ENCODE assay signal across 11 cellular contexts in the genomic region with DNA sequence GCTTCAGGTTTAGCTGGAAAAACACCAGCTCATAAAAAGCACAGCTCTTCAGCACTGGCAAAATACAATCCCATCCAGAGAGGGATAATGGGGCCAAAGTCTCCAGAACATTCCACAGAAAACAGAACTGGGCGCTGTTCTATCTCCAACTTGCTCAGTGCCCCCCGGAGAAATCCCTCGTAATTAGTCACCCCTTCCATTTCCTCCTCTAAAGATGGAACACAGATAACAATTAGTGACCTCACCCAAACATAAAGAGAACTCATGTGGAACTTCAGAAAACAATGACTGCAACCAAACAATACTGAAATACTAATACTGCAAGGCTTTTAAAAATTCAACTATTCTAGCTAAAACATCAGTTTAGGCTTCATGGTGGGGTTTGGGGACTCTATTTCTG. TPM values are rescaled to one million over a fixed set of nuclear protein-coding genes. Genes with fewer than 3 reads are reported as not detected.
DNase-seq lines count a peak whose midpoint lies in the region; ATAC-seq, FAIRE-seq and TF ChIP-seq lines count a peak whose summit lies in the region.
"Had no signal": no experiment of that assay in that cellular context is flagged by ENCODE, and none has a peak within 500 bp of the region (broad histone marks: within the 10 kb centered on the region; RNA-seq: fewer than 3 reads in every experiment).

No MANE protein-coding gene starts in this region.

- ATAC-seq in heart left ventricle = peak in 3 of 4 donors; percentile 58 to 67 (median 67)
- ATAC-seq in GM19395 (IDR thresholded peaks at IDR 0.05; ENCODE audit: unreplicated experiment) = no peak
- ATAC-seq: stimulated activated naive B cell treated with anti-CD40 and anti-IgM and Interleukin-4, amounts not matched to agents 10 μg/mL and 1 μg/mL and 100 μg/mL, for 72 hours had no signal

- H3K4me3 ChIP-seq in heart left ventricle = no peak overlapping the region
- H3K4me3 ChIP-seq in WERI-Rb-1 (ENCODE audit: low read depth, low read length) = no peak overlapping the region
- H3K4me3 ChIP-seq in right atrium auricular region = no peak overlapping the region
- H3K4me3 ChIP-seq: skin epidermis had no signal

- TF ChIP-seq POLR2A in heart left ventricle (IDR thresholded peaks at IDR 0.05) (no peak), H54 (IDR thresholded peaks at IDR 0.05; ENCODE audit: low read depth, low read length) (no peak)

- H3K27me3 ChIP-seq in heart left ventricle = no peaks in the 10 kb centered on the region
- H3K27me3 ChIP-seq in WERI-Rb-1 (ENCODE audit: insufficient read depth, low read depth, severe bottlenecking) = no peaks in the 10 kb centered on the region
- no peaks in the 10 kb centered on the region for H3K27me3 ChIP-seq in right atrium auricular region

- H3K9me3 ChIP-seq in heart left ventricle (no peaks in the 10 kb centered on the region), WERI-Rb-1 (ENCODE audit: severe bottlenecking) (no peaks in the 10 kb centered on the region), right atrium auricular region (no peaks in the 10 kb centered on the region)

- H3K36me3 ChIP-seq in heart left ventricle = no peaks in the 10 kb centered on the region
- no peaks in the 10 kb centered on the region for H3K36me3 ChIP-seq in WERI-Rb-1
- no peaks in the 10 kb centered on the region for H3K36me3 ChIP-seq in right atrium auricular region

- H3K4me3 Mint-ChIP-seq in type B pancreatic cell = no peak overlapping the region
- H3K4me3 Mint-ChIP-seq: stimulated activated naive B cell treated with anti-CD40 and anti-IgM and Interleukin-4, amounts not matched to agents 10 μg/mL and 1 μg/mL and 100 μg/mL, for 72 hours had no signal

- 45 to 63% (median 54%) methylated on average over 3 of the region's 3 CpGs for WGBS in heart left ventricle, 4 donors

- DNase-seq in heart left ventricle (no peak), cardiac septum (ENCODE audit: low spot score) (no peak), WERI-Rb-1 (no peak), right atrium auricular region (ENCODE audit: low spot score) (no peak), type B pancreatic cell (ENCODE audit: extremely low spot score, unreplicated experiment) (no peak), NK-92 (lab: John Stamatoyannopoulos, UW; ENCODE audit: unreplicated experiment) (no peak), H54 (ENCODE audit: insufficient read length, low spot score) (no peak)
- DNase-seq: activated effector memory CD4-positive, alpha-beta T cell treated with Interleukin-2 at 50 U/mL for 16 hours; stimulated activated naive B cell treated with anti-CD40 and anti-IgM and Interleukin-4, amounts not matched to agents 10 μg/mL and 1 μg/mL and 100 μg/mL, for 72 hours had no signal

- H3K27ac ChIP-seq in heart left ventricle (peak overlapping the region in 6 of 12 donors; percentile 2 to 50 (median 36)), WERI-Rb-1 (peak overlapping the region; percentile 61), right atrium auricular region (peak overlapping the region; percentile 9 to 30)

- no peaks in the 10 kb centered on the region for H3K9me3 Mint-ChIP-seq in type B pancreatic cell
- H3K9me3 Mint-ChIP-seq: stimulated activated naive B cell treated with anti-CD40 and anti-IgM and Interleukin-4, amounts not matched to agents 10 μg/mL and 1 μg/mL and 100 μg/mL, for 72 hours had no signal

- H3K27me3 Mint-ChIP-seq in type B pancreatic cell = no peaks in the 10 kb centered on the region

- H3K36me3 Mint-ChIP-seq in type B pancreatic cell = peaks cover 18% of the 10 kb centered on the region
- H3K36me3 Mint-ChIP-seq: stimulated activated naive B cell treated with anti-CD40 and anti-IgM and Interleukin-4, amounts not matched to agents 10 μg/mL and 1 μg/mL and 100 μg/mL, for 72 hours had no signal

- TF ChIP-seq CTCF in heart left ventricle (IDR thresholded peaks at IDR 0.05) = no peak
- TF ChIP-seq CTCF in WERI-Rb-1 (IDR thresholded peaks at IDR 0.05; ENCODE audit: low read depth, low read length) = no peak
- TF ChIP-seq CTCF in right atrium auricular region (IDR thresholded peaks at IDR 0.05) = no peak
- no peak for TF ChIP-seq CTCF in type B pancreatic cell (conservative IDR thresholded peaks at IDR 0.05)

- peak overlapping the region; percentile 8 for H3K27ac Mint-ChIP-seq in type B pancreatic cell
- H3K27ac Mint-ChIP-seq: stimulated activated naive B cell treated with anti-CD40 and anti-IgM and Interleukin-4, amounts not matched to agents 10 μg/mL and 1 μg/mL and 100 μg/mL, for 72 hours had no signal

- intact Hi-C loops in heart left ventricle (cut with DNase I) = loop anchor here in 1 of 10 donors (5.0 kb wide), 1 partner anchor 43 kb away; no protein-coding TSS in a partner anchor
- intact Hi-C loops in cardiac septum (cut with DNase I) = no loop called here

- FAIRE-seq in H54 (lab: Jason Lieb, UNC) = no peak

- H3K4me1 ChIP-seq in heart left ventricle (peaks cover 0 to 18% (median 11%) of the 10 kb centered on the region in 12 donors), right atrium auricular region (peaks cover 0 to 12% of the 10 kb centered on the region in 2 donors)

- H3K4me1 Mint-ChIP-seq in type B pancreatic cell (ENCODE audit: unreplicated experiment) = peaks cover 36% of the 10 kb centered on the region

RNA-seq across cellular contexts. Expression of a gene that starts 46.3 kb away (rescaled TPM):
- total RNA-seq in heart left ventricle (1 to 10 TPM; 1.3 to 4.8 (median 2.1) TPM), cardiac septum (1.4 TPM), right atrium auricular region (1 to 10 TPM in 1 of 2 donors, under 1 TPM in 1; 0.85 to 1.4 TPM), type B pancreatic cell (ENCODE audit: low replicate concordance) (14.0 and 24.4 TPM in 2 replicates)
- polyA plus RNA-seq in heart left ventricle = 1 to 10 TPM in 1 of 2 donors, under 1 TPM in 1; 0.91 to 1.4 TPM
